In genomic region chr18:35415511-35416427, GRCh38 we compare ENCODE assay signal across 1 cellular context.
TF ChIP-seq lines count a peak whose summit lies in the region.

No MANE protein-coding gene starts in this region.

TF ChIP-seq in IMR-90, 13 proteins besides CTCF, POLR2A, EP300 and RAD21:
- TF ChIP-seq RCOR1 (IDR thresholded peaks at IDR 0.05; ENCODE audit: insufficient replicate concordance, low read length) (no peak), USF2 (IDR thresholded peaks at IDR 0.05; ENCODE audit: low read depth, low read length) (no peak), ELK1 (IDR thresholded peaks at IDR 0.05; ENCODE audit: borderline replicate concordance, low read depth, low read length) (no peak), FOS (IDR thresholded peaks at IDR 0.05; ENCODE audit: low read depth, low read length) (no peak), NFE2L2 (IDR thresholded peaks at IDR 0.05; ENCODE audit: low read depth, low read length) (no peak), MAFK (IDR thresholded peaks at IDR 0.05; ENCODE audit: low read depth, low read length) (no peak), RFX5 (IDR thresholded peaks at IDR 0.05; ENCODE audit: low read depth, low read length) (no peak)
TF ChIP-seq in IMR-90: peak in this region for 0.
